13 cellular contexts compared by ENCODE assay signal in the genomic region with DNA sequence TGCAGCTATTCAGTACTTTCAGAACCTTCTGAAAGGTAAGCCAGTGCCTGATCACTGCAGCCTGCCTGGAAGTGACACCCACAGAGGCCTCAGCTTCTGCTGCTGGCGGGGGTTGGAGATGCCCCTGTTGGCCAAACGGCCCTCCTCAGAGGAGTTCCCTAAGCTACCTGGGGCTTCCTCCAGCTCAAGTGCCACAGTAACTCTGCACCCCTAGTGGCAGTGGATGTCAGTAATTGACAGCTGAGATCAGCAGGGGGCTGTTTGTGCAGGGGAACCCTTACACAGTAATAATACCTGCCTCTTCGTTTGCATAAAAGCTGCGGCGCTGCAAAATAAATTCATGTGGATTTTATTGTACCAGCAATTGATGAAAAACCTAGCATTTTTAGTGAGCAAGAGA. TPM values are rescaled to one million over a fixed set of nuclear protein-coding genes. Genes with fewer than 3 reads are reported as not detected.
DNase-seq lines count a peak whose midpoint lies in the region; ATAC-seq and TF ChIP-seq lines count a peak whose summit lies in the region.
"Had no signal": no experiment of that assay in that cellular context is flagged by ENCODE, and none has a peak within 500 bp of the region (broad histone marks: within the 10 kb centered on the region; RNA-seq: fewer than 3 reads in every experiment).

No MANE protein-coding gene starts in this region.

- no peaks in the 10 kb centered on the region for H3K79me2 ChIP-seq in neural cell (replicated peaks; ENCODE audit: insufficient read depth, low read length)

- H3K4me2 ChIP-seq in neural cell (ENCODE audit: low read length), result peak overlapping the region; percentile 38

- BruUV-seq in Panc1 (replicated peaks; lab: Mats Ljungman, UMichigan), result no TSS peak

- no peaks in the 10 kb centered on the region for H3K36me3 Mint-ChIP-seq in activated naive CD4-positive, alpha-beta T cell treated with anti-CD3 and anti-CD28 coated beads for 36 hours (ENCODE audit: low read depth)

- H3K36me3 ChIP-seq in H7 (replicated peaks; ENCODE audit: control insufficient read depth, insufficient read depth, low read length) (no peaks in the 10 kb centered on the region), Panc1 (ENCODE audit: control insufficient read depth, insufficient read depth, low read length) (no peaks in the 10 kb centered on the region), neural cell (ENCODE audit: insufficient read depth, low read length) (no peaks in the 10 kb centered on the region), tibial nerve (no peaks in the 10 kb centered on the region)
- H3K36me3 ChIP-seq: esophagus muscularis mucosa, HAP-1 had no signal

- peak; percentile 52 for TF ChIP-seq RAD21 in neural cell (conservative IDR thresholded peaks at IDR 0.05)

- TF ChIP-seq POLR2A in tibial nerve (IDR thresholded peaks at IDR 0.05), result no peak

- H3K9me3 Mint-ChIP-seq in activated naive CD4-positive, alpha-beta T cell treated with anti-CD3 and anti-CD28 coated beads for 36 hours, result no peaks in the 10 kb centered on the region

- no peak overlapping the region for H3K27ac ChIP-seq in Panc1 (ENCODE audit: low read length)
- peak overlapping the region; percentile 92 for H3K27ac ChIP-seq in neural cell (ENCODE audit: low read length)
- H3K27ac ChIP-seq in tibial nerve, result no peak overlapping the region
- H3K27ac ChIP-seq: esophagus muscularis mucosa had no signal

- TF ChIP-seq CTCF in Panc1 (IDR thresholded peaks at IDR 0.05), result no peak; the same call in 1 of the 2 replicates
- TF ChIP-seq CTCF in neural cell (IDR thresholded peaks at IDR 0.05; ENCODE audit: poor library complexity, severe bottlenecking), result peak; percentile 68
- no peak for TF ChIP-seq CTCF in tibial nerve (IDR thresholded peaks at IDR 0.05)

- no peak overlapping the region for H3K4me3 Mint-ChIP-seq in activated naive CD4-positive, alpha-beta T cell treated with anti-CD3 and anti-CD28 coated beads for 36 hours

- no peaks in the 10 kb centered on the region for H3K9me2 ChIP-seq in neural cell (ENCODE audit: insufficient read depth, low read length)

- H3K9me3 ChIP-seq in Panc1 (ENCODE audit: control insufficient read depth, insufficient read depth, low read depth, low read length), result no peaks in the 10 kb centered on the region
- H3K9me3 ChIP-seq in neural cell (ENCODE audit: low read length), result no peaks in the 10 kb centered on the region
- H3K9me3 ChIP-seq in tibial nerve, result no peaks in the 10 kb centered on the region
- H3K9me3 ChIP-seq: esophagus muscularis mucosa, HAP-1 had no signal

- H3K9ac ChIP-seq in neural cell (ENCODE audit: low read length), result peak overlapping the region; percentile 71

- WGBS in tibial nerve, 2 donors, result 62 to 65% methylated on average over 4 to 5 of the region's 5 CpGs

- peaks cover 16% of the 10 kb centered on the region for H3K27me3 Mint-ChIP-seq in activated naive CD4-positive, alpha-beta T cell treated with anti-CD3 and anti-CD28 coated beads for 36 hours (ENCODE audit: low read depth)

- peaks cover 14% of the 10 kb centered on the region for H3K4me1 Mint-ChIP-seq in activated naive CD4-positive, alpha-beta T cell treated with anti-CD3 and anti-CD28 coated beads for 36 hours (ENCODE audit: low read depth)

- CTCF ChIA-PET in Panc1 (lab: Charles Lee), result no interaction called here
- CTCF ChIA-PET in activated naive CD4-positive, alpha-beta T cell treated with anti-CD3 and anti-CD28 coated beads for 36 hours (lab: Charles Lee), result no interaction called here

- POLR2A ChIA-PET in Panc1 (lab: Charles Lee), result interaction anchor here (0.6 kb wide), 1 partner anchor 67 kb away, joined by 6 read pairs; no protein-coding TSS in a partner anchor

- peak; percentile 75 for ATAC-seq in Panc1
- ATAC-seq: left colon had no signal

- H3K27me3 ChIP-seq in H7 (ENCODE audit: control insufficient read depth, insufficient read depth, low read length) (no peaks in the 10 kb centered on the region), Panc1 (ENCODE audit: control insufficient read depth, insufficient read depth, low read length) (no peaks in the 10 kb centered on the region; the same call in 1 of the 2 replicates), neural cell (ENCODE audit: insufficient read depth, low read depth, low read length) (no peaks in the 10 kb centered on the region), tibial nerve (peaks cover 0 to 12% of the 10 kb centered on the region in 2 donors)

- in situ Hi-C loops in Panc1 (cut with HindIII; ENCODE audit: low pct_unique_long_range_greater_than_20kb, low sequenced_read_pairs), result no loop called here

- H4K20me1 ChIP-seq in neural cell (ENCODE audit: insufficient read depth), result no peaks in the 10 kb centered on the region

- TF ChIP-seq EP300 in neural cell (conservative IDR thresholded peaks at IDR 0.05; ENCODE audit: poor library complexity, severe bottlenecking) (peak; percentile 78), tibial nerve (IDR thresholded peaks at IDR 0.05) (no peak)

- no peaks in the 10 kb centered on the region for H3K4me1 ChIP-seq in Panc1 (ENCODE audit: control insufficient read depth, insufficient read depth, low read length)
- H3K4me1 ChIP-seq in tibial nerve, result no peaks in the 10 kb centered on the region
- H3K4me1 ChIP-seq: esophagus muscularis mucosa, HAP-1 had no signal

- H3K4me3 ChIP-seq in H7 (ENCODE audit: insufficient read depth, low read depth, low read length) (no peak overlapping the region), Panc1 (ENCODE audit: low read depth in 2 of 2, low read length in 2 of 2) (no peak overlapping the region), neural cell (ENCODE audit: low read length) (peak overlapping the region; percentile 32), tibial nerve (no peak overlapping the region)
- H3K4me3 ChIP-seq: esophagus muscularis mucosa, HAP-1 had no signal

- H3F3A ChIP-seq in neural cell (ENCODE audit: insufficient read depth, low read length, poor library complexity, severe bottlenecking), result peaks cover 8% of the 10 kb centered on the region

- peak overlapping the region; percentile 29 for H2AFZ ChIP-seq in neural cell (ENCODE audit: low read depth, low read length)

- intact Hi-C loops in Panc1 (cut with micrococcal nuclease; ENCODE audit: unreplicated experiment), result no loop called here
- intact Hi-C loops in activated naive CD4-positive, alpha-beta T cell treated with anti-CD3 and anti-CD28 coated beads for 36 hours (cut with micrococcal nuclease), result no loop called here

- DNase-seq in SIG-M5 treated with dmso at 0.1 percent for 504 hours (lab: John Stamatoyannopoulos, UW; ENCODE audit: unreplicated experiment) (peak; percentile 20), SIG-M5 (lab: John Stamatoyannopoulos, UW) (no peak), H7 (peak; percentile 49), Panc1 (ENCODE audit: low read depth, low spot score) (no peak), tibial nerve (ENCODE audit: low spot score in 2 of 2) (no peak), midbrain (lab: John Stamatoyannopoulos, UW) (no peak)
- DNase-seq in activated naive CD4-positive, alpha-beta T cell treated with anti-CD3 and anti-CD28 coated beads for 36 hours, result no peak
- DNase-seq: activated CD4-positive, alpha-beta T cell treated with anti-CD3 and anti-CD28 coated beads, Interleukin-2, amount 50 U/mL, for 1 hour; left colon had no signal

- H3K27ac Mint-ChIP-seq in activated naive CD4-positive, alpha-beta T cell treated with anti-CD3 and anti-CD28 coated beads for 36 hours, result no peak overlapping the region

TF ChIP-seq in neural cell, 6 proteins besides CTCF, POLR2A, EP300 and RAD21:
- TF ChIP-seq, protein P1, sequence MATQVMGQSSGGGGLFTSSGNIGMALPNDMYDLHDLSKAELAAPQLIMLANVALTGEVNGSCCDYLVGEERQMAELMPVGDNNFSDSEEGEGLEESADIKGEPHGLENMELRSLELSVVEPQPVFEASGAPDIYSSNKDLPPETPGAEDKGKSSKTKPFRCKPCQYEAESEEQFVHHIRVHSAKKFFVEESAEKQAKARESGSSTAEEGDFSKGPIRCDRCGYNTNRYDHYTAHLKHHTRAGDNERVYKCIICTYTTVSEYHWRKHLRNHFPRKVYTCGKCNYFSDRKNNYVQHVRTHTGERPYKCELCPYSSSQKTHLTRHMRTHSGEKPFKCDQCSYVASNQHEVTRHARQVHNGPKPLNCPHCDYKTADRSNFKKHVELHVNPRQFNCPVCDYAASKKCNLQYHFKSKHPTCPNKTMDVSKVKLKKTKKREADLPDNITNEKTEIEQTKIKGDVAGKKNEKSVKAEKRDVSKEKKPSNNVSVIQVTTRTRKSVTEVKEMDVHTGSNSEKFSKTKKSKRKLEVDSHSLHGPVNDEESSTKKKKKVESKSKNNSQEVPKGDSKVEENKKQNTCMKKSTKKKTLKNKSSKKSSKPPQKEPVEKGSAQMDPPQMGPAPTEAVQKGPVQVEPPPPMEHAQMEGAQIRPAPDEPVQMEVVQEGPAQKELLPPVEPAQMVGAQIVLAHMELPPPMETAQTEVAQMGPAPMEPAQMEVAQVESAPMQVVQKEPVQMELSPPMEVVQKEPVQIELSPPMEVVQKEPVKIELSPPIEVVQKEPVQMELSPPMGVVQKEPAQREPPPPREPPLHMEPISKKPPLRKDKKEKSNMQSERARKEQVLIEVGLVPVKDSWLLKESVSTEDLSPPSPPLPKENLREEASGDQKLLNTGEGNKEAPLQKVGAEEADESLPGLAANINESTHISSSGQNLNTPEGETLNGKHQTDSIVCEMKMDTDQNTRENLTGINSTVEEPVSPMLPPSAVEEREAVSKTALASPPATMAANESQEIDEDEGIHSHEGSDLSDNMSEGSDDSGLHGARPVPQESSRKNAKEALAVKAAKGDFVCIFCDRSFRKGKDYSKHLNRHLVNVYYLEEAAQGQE (IDR thresholded peaks at IDR 0.05; ENCODE audit: borderline replicate concordance), result peak; percentile 53
- TF ChIP-seq POLR2AphosphoS5 (IDR thresholded peaks at IDR 0.05) (peak; percentile 56), TAF1 (IDR thresholded peaks at IDR 0.05; ENCODE audit: low read depth) (no peak), SMC3 (conservative IDR thresholded peaks at IDR 0.05; ENCODE audit: poor library complexity) (peak; percentile 57), EZH2 (IDR thresholded peaks at IDR 0.05; ENCODE audit: borderline replicate concordance, insufficient read depth, low read length, poor library complexity, severe bottlenecking) (no peak), MXI1 (conservative IDR thresholded peaks at IDR 0.05; ENCODE audit: poor library complexity, severe bottlenecking) (no peak)

RNA-seq across cellular contexts. Expression of a gene that starts 28.9 kb away (rescaled TPM):
- total RNA-seq in H7 (2014; rRNA removed; shearing (Covaris generic)), result 0.55 and 1.4 TPM in 2 replicates
- 0.33 TPM for total RNA-seq in Panc1 (2021; ENCODE audit: unreplicated experiment)
- polyA plus RNA-seq in Panc1 (2012; ENCODE audit: insufficient read length), result 0.48 TPM
- 8.5 and 9.2 TPM in 2 replicates for polyA plus RNA-seq in neural cell
- polyA minus RNA-seq in neural cell, result 8.0 and 8.2 TPM in 2 replicates
- under 1 TPM; 0.21 to 0.25 TPM for total RNA-seq in activated naive CD4-positive, alpha-beta T cell treated with anti-CD3 and anti-CD28 coated beads for 36 hours
- total RNA-seq in tibial nerve, result under 1 TPM in 3 of 4 donors, not detected in 1; under 0.01 to 0.30 (median 0.21) TPM
- total RNA-seq: astrocyte had no signal

RNA-seq across cellular contexts. Expression of a gene that starts 56.9 kb away (rescaled TPM):
- total RNA-seq in H7 (2014; rRNA removed; shearing (Covaris generic)), result 1.3 and 3.2 TPM in 2 replicates
- total RNA-seq in Panc1 (2021; ENCODE audit: unreplicated experiment) (41.4 TPM), tibial nerve (1 to 10 TPM; 4.2 to 8.6 (median 5.8) TPM)
- polyA plus RNA-seq in Panc1 (2012; ENCODE audit: insufficient read length), result 16.0 TPM
- polyA plus RNA-seq in neural cell, result 0.84 and 1.2 TPM in 2 replicates
- 1.5 TPM in 2 replicates for polyA minus RNA-seq in neural cell
- total RNA-seq in activated naive CD4-positive, alpha-beta T cell treated with anti-CD3 and anti-CD28 coated beads for 36 hours, result 10 to 100 TPM; 11.9 to 13.6 TPM

Comparison
In these comparisons a context has a peak if more than half of its experiments do, and no peak if none do; other contexts are left out.
1. DNase-seq: peak in SIG-M5 treated with dmso at 0.1 percent for 504 hours (single experiment) and H7 (single experiment); none in SIG-M5 (single experiment), Panc1 (single experiment), activated naive CD4-positive, alpha-beta T cell treated with anti-CD3 and anti-CD28 coated beads for 36 hours (single experiment), tibial nerve (0 of 2) and midbrain (single experiment).